Comparison of ENCODE assay signal across 8 cellular contexts in genomic region chr22:40491990-40492631, GRCh38.
DNase-seq lines count a peak whose midpoint lies in the region; ATAC-seq lines count a peak whose summit lies in the region.

No MANE protein-coding gene starts in this region.

- ATAC-seq in Right ventricle myocardium inferior (peak; percentile 96), HG02981 (IDR thresholded peaks at IDR 0.05; ENCODE audit: unreplicated experiment) (peak; percentile 92), Right ventricle myocardium superior (ENCODE audit: poor library complexity) (peak; percentile 95)
- peak; percentile 98 for ATAC-seq in stimulated activated memory B cell treated with anti-CD40 and anti-IgM and Interleukin-4, amounts not matched to agents 10 μg/mL and 1 μg/mL and 100 μg/mL, for 72 hours

- H3K4me1 Mint-ChIP-seq in stimulated activated memory B cell treated with anti-CD40 and anti-IgM and Interleukin-4, amounts not matched to agents 10 μg/mL and 1 μg/mL and 100 μg/mL, for 72 hours, result peaks cover 43% of the 10 kb centered on the region
- H3K4me1 Mint-ChIP-seq in T-helper 2 cell treated with Interferon-gamma antibody and Interleukin-4, amounts not matched to agents 5 μg/mL and 100 μg/mL, for 36 hours (ENCODE audit: low read depth), result peaks cover 17% of the 10 kb centered on the region

- H3K27me3 Mint-ChIP-seq in stimulated activated memory B cell treated with anti-CD40 and anti-IgM and Interleukin-4, amounts not matched to agents 10 μg/mL and 1 μg/mL and 100 μg/mL, for 72 hours, result no peaks in the 10 kb centered on the region
- no peaks in the 10 kb centered on the region for H3K27me3 Mint-ChIP-seq in T-helper 2 cell treated with Interferon-gamma antibody and Interleukin-4, amounts not matched to agents 5 μg/mL and 100 μg/mL, for 36 hours (ENCODE audit: low read depth)

- H3K4me3 Mint-ChIP-seq in stimulated activated memory B cell treated with anti-CD40 and anti-IgM and Interleukin-4, amounts not matched to agents 10 μg/mL and 1 μg/mL and 100 μg/mL, for 72 hours, result peak overlapping the region; percentile 66
- no peak overlapping the region for H3K4me3 Mint-ChIP-seq in T-helper 2 cell treated with Interferon-gamma antibody and Interleukin-4, amounts not matched to agents 5 μg/mL and 100 μg/mL, for 36 hours

- peak overlapping the region; percentile 90 for H3K27ac Mint-ChIP-seq in stimulated activated memory B cell treated with anti-CD40 and anti-IgM and Interleukin-4, amounts not matched to agents 10 μg/mL and 1 μg/mL and 100 μg/mL, for 72 hours
- H3K27ac Mint-ChIP-seq in T-helper 2 cell treated with Interferon-gamma antibody and Interleukin-4, amounts not matched to agents 5 μg/mL and 100 μg/mL, for 36 hours, result no peak overlapping the region

- no peak for DNase-seq in Right ventricle myocardium inferior (ENCODE audit: missing footprints)
- DNase-seq in cardiac septum (ENCODE audit: low spot score), result no peak
- DNase-seq in RPMI8226, result peak; percentile 89
- DNase-seq in Right ventricle myocardium superior, result no peak
- no peak for DNase-seq in stimulated activated CD4-positive, alpha-beta T cell treated with anti-CD3 and anti-CD28 coated beads, Interleukin-1b, Interleukin-23, amount 100 ng/mL, for 48 hours
- DNase-seq in T-helper 2 cell treated with Interferon-gamma antibody and Interleukin-4, amounts not matched to agents 5 μg/mL and 100 μg/mL, for 36 hours (ENCODE audit: low spot score), result no peak

- no peaks in the 10 kb centered on the region for H3K9me3 Mint-ChIP-seq in stimulated activated memory B cell treated with anti-CD40 and anti-IgM and Interleukin-4, amounts not matched to agents 10 μg/mL and 1 μg/mL and 100 μg/mL, for 72 hours
- H3K9me3 Mint-ChIP-seq in T-helper 2 cell treated with Interferon-gamma antibody and Interleukin-4, amounts not matched to agents 5 μg/mL and 100 μg/mL, for 36 hours, result no peaks in the 10 kb centered on the region

- H3K36me3 Mint-ChIP-seq in stimulated activated memory B cell treated with anti-CD40 and anti-IgM and Interleukin-4, amounts not matched to agents 10 μg/mL and 1 μg/mL and 100 μg/mL, for 72 hours, result no peaks in the 10 kb centered on the region
- H3K36me3 Mint-ChIP-seq in T-helper 2 cell treated with Interferon-gamma antibody and Interleukin-4, amounts not matched to agents 5 μg/mL and 100 μg/mL, for 36 hours (ENCODE audit: low read depth), result peaks cover 1% of the 10 kb centered on the region

- intact Hi-C loops in Right ventricle myocardium inferior (cut with DNase I) (no loop called here), cardiac septum (cut with DNase I) (loop anchor here (10.0 kb wide), 1 partner anchor 143 kb away; the partner anchor contains the start of gene MRTFA), Right ventricle myocardium superior (cut with DNase I) (no loop called here)
